ENCODE assay signal across 1 cellular context in genomic region chr21:44377201-44377921, GRCh38.
TF ChIP-seq lines count a peak whose summit lies in the region.

No MANE protein-coding gene starts in this region.

TF ChIP-seq in SK-N-SH, 30 proteins besides CTCF, POLR2A, EP300 and RAD21 (continued from another document):
- no peak for TF ChIP-seq REST (IDR thresholded peaks at IDR 0.05; ENCODE audit: low read depth, low read length)
